In the genomic region with DNA sequence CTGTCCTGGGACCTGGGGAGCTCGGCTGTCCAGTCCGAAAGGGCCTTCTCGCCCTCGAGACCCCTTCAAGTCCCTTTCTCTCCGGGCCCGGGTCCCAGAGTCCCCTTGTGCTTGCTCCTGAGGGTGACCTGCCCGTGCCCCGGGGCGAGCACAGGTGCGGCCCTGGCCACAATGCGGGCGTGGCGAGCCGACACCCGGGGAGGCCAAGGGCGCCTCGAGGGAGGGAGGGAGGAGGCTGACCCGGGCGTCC, we compare ENCODE assay signal across 8 cellular contexts. TPM values are rescaled to one million over a fixed set of nuclear protein-coding genes. Genes with fewer than 3 reads are reported as not detected.
A peak's percentile ranks its signal among the peaks of the same experiment; 100 is the strongest.
DNase-seq lines count a peak whose midpoint lies in the region; ATAC-seq, FAIRE-seq and TF ChIP-seq lines count a peak whose summit lies in the region.

No MANE protein-coding gene starts in this region.

- peaks cover 23% of the 10 kb centered on the region for H4K20me1 ChIP-seq in PC-9 (ENCODE audit: insufficient read depth)

- H2AFZ ChIP-seq in PC-9: peak overlapping the region; percentile 73

- H3K4me1 ChIP-seq in PC-9 (replicated peaks; ENCODE audit: insufficient read depth) (peaks cover 22% of the 10 kb centered on the region), esophagus squamous epithelium (peaks cover 7 to 43% (median 13%) of the 10 kb centered on the region in 3 donors)

- POLR2A ChIA-PET in PC-9 (lab: Charles Lee; ENCODE audit: unreplicated experiment): no interaction called here

- H3K9me3 ChIP-seq in PC-9 (ENCODE audit: insufficient read depth, low read depth) (no peaks in the 10 kb centered on the region), esophagus squamous epithelium (no peaks in the 10 kb centered on the region)

- H3K79me2 ChIP-seq in PC-9 (ENCODE audit: low read depth): peaks cover 33% of the 10 kb centered on the region

- DNase-seq in GM12891 (ENCODE audit: insufficient read length, low spot score) (no peak), PC-9 (peak in 1 of 2 experiments; percentile 55), esophagus squamous epithelium (lab: John Stamatoyannopoulos, UW) (no peak), retinal pigment epithelial cell (ENCODE audit: low read depth) (no peak), Kasumi-1 (lab: John Stamatoyannopoulos, UW) (no peak), NCI-H774 (lab: John Stamatoyannopoulos, UW) (no peak)

- H3K27ac ChIP-seq in PC-9 (no peak overlapping the region), esophagus squamous epithelium (peak overlapping the region; percentile 96 to 99 (median 98))

- WGBS in esophagus squamous epithelium, 2 donors: 20% methylated on average over 6 of the region's 19 CpGs; no CpG with 5 or more reads in 1 of the 2 donors

- H3K27me3 ChIP-seq in PC-9 (ENCODE audit: insufficient read depth, low read depth) (no peaks in the 10 kb centered on the region), esophagus squamous epithelium (no peaks in the 10 kb centered on the region)

- TF ChIP-seq CTCF in PC-9 (conservative IDR thresholded peaks at IDR 0.05) (no peak), esophagus squamous epithelium (IDR thresholded peaks at IDR 0.05) (no peak), retinal pigment epithelial cell (conservative IDR thresholded peaks at IDR 0.05; ENCODE audit: low read depth, low read length) (no peak)

- 0 out of 2 replicates have a peak, but pooled peaks have one; percentile 15 for TF ChIP-seq POLR2A in GM12891 (IDR thresholded peaks at IDR 0.05; ENCODE audit: low read depth, low read length)
- peak in 1 of 4 donors; percentile 18 for TF ChIP-seq POLR2A in esophagus squamous epithelium (IDR thresholded peaks at IDR 0.05)

- no peak for ATAC-seq in GM19023 (IDR thresholded peaks at IDR 0.05; ENCODE audit: unreplicated experiment)
- ATAC-seq in HG02973 (IDR thresholded peaks at IDR 0.05; ENCODE audit: unreplicated experiment): no peak

- H3K4me3 ChIP-seq in PC-9 (peak overlapping the region; percentile 45; the same call in 1 of the 2 replicates), esophagus squamous epithelium (peak overlapping the region; percentile 64 to 96 (median 82)), retinal pigment epithelial cell (ENCODE audit: low read length) (peak overlapping the region; percentile 38)

- no TSS peak for BruUV-seq in PC-9 (replicated peaks; lab: Mats Ljungman, UMichigan)

- H3K36me3 ChIP-seq in PC-9 (ENCODE audit: low read depth) (no peaks in the 10 kb centered on the region), esophagus squamous epithelium (no peaks in the 10 kb centered on the region)

- H3K4me2 ChIP-seq in PC-9: peak overlapping the region; percentile 73

- intact Hi-C loops in PC-9 (cut with micrococcal nuclease; ENCODE audit: unreplicated experiment): loop anchor here (2.0 to 10.0 kb wide), 4 partner anchors 128 to 280 kb away; no protein-coding TSS in a partner anchor
- intact Hi-C loops in esophagus squamous epithelium (cut with DNase I): loop anchor here (10.0 kb wide), 1 partner anchor 120 kb away; no protein-coding TSS in a partner anchor

- H3F3A ChIP-seq in PC-9 (ENCODE audit: insufficient read depth, low read depth): peaks cover 12% of the 10 kb centered on the region; the same call in 1 of the 2 replicates

- CTCF ChIA-PET in PC-9 (lab: Charles Lee): no interaction called here

- no peak for FAIRE-seq in GM12891 (lab: Jason Lieb, UNC)

- no peaks in the 10 kb centered on the region for H3K9me2 ChIP-seq in PC-9 (ENCODE audit: insufficient read depth)

TF ChIP-seq in GM12891, 5 proteins besides CTCF, POLR2A, EP300 and RAD21:
- TF ChIP-seq POLR2AphosphoS5 (IDR thresholded peaks at IDR 0.05; ENCODE audit: low read depth, low read length) (no peak), POU2F2 (IDR thresholded peaks at IDR 0.05; ENCODE audit: low read depth, low read length) (no peak), TAF1 (IDR thresholded peaks at IDR 0.05; ENCODE audit: low read depth, low read length) (no peak), SPI1 (IDR thresholded peaks at IDR 0.05; ENCODE audit: low read depth, low read length) (no peak), PAX5 (IDR thresholded peaks at IDR 0.05; ENCODE audit: insufficient read depth, low read length, severe bottlenecking) (no peak)

RNA-seq across cellular contexts. Expression of gene MEF2A, which starts 0.8 kb away (rescaled TPM):
- 15.0 TPM for polyA plus RNA-seq in GM12891 (2012; ENCODE audit: low read depth, missing spikeins)
- total RNA-seq in PC-9 (2021) (25.7 and 31.8 TPM in 2 replicates), esophagus squamous epithelium (10 to 100 TPM; 16.9 to 47.5 (median 24.3) TPM)
